Comparison of ENCODE assay signal across 8 cellular contexts in the genomic region with DNA sequence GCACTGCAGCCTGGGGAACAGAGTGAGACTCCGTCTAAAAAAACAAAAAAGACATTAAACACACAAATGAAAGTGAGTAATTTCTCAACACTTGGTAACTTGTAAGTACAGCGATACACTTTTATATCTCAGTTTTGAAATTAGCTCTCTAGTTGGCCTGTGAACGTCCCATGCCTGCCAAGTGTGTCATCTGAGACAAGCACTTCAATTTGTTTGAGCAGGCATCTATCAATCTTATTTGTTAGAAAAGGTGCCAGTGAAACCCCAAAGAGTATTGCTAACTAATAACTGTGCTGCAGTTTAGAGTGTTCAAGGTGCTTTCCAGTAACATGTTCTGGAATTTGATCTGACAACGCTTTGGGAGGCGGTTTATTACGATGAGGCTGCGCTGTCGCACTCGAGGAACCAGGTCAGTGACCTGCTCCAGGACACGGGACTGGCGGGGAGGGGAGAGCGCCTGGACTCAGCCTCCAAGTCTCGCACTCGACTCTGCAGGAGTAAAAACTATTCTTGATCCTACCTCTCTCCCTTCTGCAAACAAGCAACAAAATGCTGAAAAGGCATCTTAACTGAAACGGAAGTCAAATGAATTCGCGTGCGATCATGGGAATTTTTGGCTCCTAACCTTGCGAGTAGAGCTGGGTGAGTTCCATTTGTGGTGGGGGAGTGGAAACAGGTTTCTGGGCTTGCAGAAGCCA. TPM values are rescaled to one million over a fixed set of nuclear protein-coding genes. Genes with fewer than 3 reads are reported as not detected.
A peak's percentile ranks its signal among the peaks of the same experiment; 100 is the strongest.
DNase-seq lines count a peak whose midpoint lies in the region; ATAC-seq and TF ChIP-seq lines count a peak whose summit lies in the region.

No MANE protein-coding gene starts in this region.

- CTCF ChIA-PET in BJ (lab: Yijun Ruan, JAX) = interaction anchor here (0.9 kb wide), 1 partner anchor 55 kb away, joined by 5 read pairs; no protein-coding TSS in a partner anchor

- H3K4me1 Mint-ChIP-seq in endodermal cell = peaks cover 24% of the 10 kb centered on the region
- H3K4me1 Mint-ChIP-seq in mesothelial cell of epicardium = peaks cover 43% of the 10 kb centered on the region

- peak overlapping the region; percentile 92 for H3K4me3 ChIP-seq in BJ (ENCODE audit: low read depth, low read length)
- peak overlapping the region; percentile 52 for H3K4me3 ChIP-seq in HAP-1
- peak overlapping the region; percentile 87 for H3K4me3 ChIP-seq in SK-N-MC
- peak overlapping the region; percentile 94 for H3K4me3 ChIP-seq in endodermal cell (ENCODE audit: low read length)
- peak overlapping the region; percentile 88 to 94 for H3K4me3 ChIP-seq in testis

- DNase-seq in BJ (ENCODE audit: low read depth) = no peak
- peak in 1 of 2 experiments; percentile 8 for DNase-seq in HAP-1 (ENCODE audit: low spot score in 2 of 2)
- peak; percentile 32 for DNase-seq in SK-N-MC (ENCODE audit: low read depth, low spot score)
- DNase-seq in endodermal cell = no peak
- DNase-seq in mesothelial cell of epicardium (ENCODE audit: low spot score in 2 of 2, unreplicated experiment in 2 of 2) = peak in 1 of 2 experiments; percentile 40
- DNase-seq in testis = peak; percentile 72

- H3K4me1 ChIP-seq in HAP-1 (peaks cover 6% of the 10 kb centered on the region; the same call in 1 of the 2 replicates), endodermal cell (ENCODE audit: control insufficient read depth, insufficient read depth, low read length) (no peaks in the 10 kb centered on the region), testis (peaks cover 17% of the 10 kb centered on the region)

- H3K9ac ChIP-seq in SK-N-MC (ENCODE audit: insufficient read length) (peak overlapping the region; percentile 72), endodermal cell (ENCODE audit: extremely low read depth, low read length, poor library complexity, severe bottlenecking) (peak overlapping the region; percentile 76)

- no peaks in the 10 kb centered on the region for H3K27me3 Mint-ChIP-seq in endodermal cell (ENCODE audit: insufficient read depth)
- H3K27me3 Mint-ChIP-seq in mesothelial cell of epicardium (ENCODE audit: low read depth) = no peaks in the 10 kb centered on the region

- H3K27ac Mint-ChIP-seq in endodermal cell (peak overlapping the region; percentile 97), mesothelial cell of epicardium (peak overlapping the region; percentile 99)

- peak overlapping the region; percentile 92 for H3K4me3 Mint-ChIP-seq in endodermal cell
- H3K4me3 Mint-ChIP-seq in mesothelial cell of epicardium = peak overlapping the region; percentile 87

- no peaks in the 10 kb centered on the region for H3K9me3 Mint-ChIP-seq in endodermal cell
- H3K9me3 Mint-ChIP-seq in mesothelial cell of epicardium = no peaks in the 10 kb centered on the region

- no peaks in the 10 kb centered on the region for H3K27me3 ChIP-seq in BJ (ENCODE audit: control insufficient read depth, insufficient read depth, low read length)
- no peaks in the 10 kb centered on the region for H3K27me3 ChIP-seq in HAP-1 (ENCODE audit: low read depth)
- no peaks in the 10 kb centered on the region for H3K27me3 ChIP-seq in endodermal cell (ENCODE audit: control insufficient read depth, insufficient read depth, low read length, poor library complexity, severe bottlenecking)
- no peaks in the 10 kb centered on the region for H3K27me3 ChIP-seq in testis

- intact Hi-C loops in testis (cut with DNase I; ENCODE audit: low total_unique reads) = no loop called here

- no peak for TF ChIP-seq POLR2A in testis (IDR thresholded peaks at IDR 0.05)

- peaks cover 9% of the 10 kb centered on the region for H3K36me3 Mint-ChIP-seq in endodermal cell (ENCODE audit: low read depth)
- H3K36me3 Mint-ChIP-seq in mesothelial cell of epicardium = peaks cover 10% of the 10 kb centered on the region

- POLR2A ChIA-PET in BJ (lab: Charles Lee) = no interaction called here

- H3K36me3 ChIP-seq in BJ (ENCODE audit: control insufficient read depth, insufficient read depth, low read length) = no peaks in the 10 kb centered on the region
- H3K36me3 ChIP-seq in HAP-1 (replicated peaks) = no peaks in the 10 kb centered on the region
- H3K36me3 ChIP-seq in SK-N-MC (ENCODE audit: insufficient read depth, low read length) = peaks cover 19% of the 10 kb centered on the region
- H3K36me3 ChIP-seq in endodermal cell (ENCODE audit: control insufficient read depth, insufficient read depth, low read length) = peaks cover 17% of the 10 kb centered on the region
- no peaks in the 10 kb centered on the region for H3K36me3 ChIP-seq in testis (ENCODE audit: low read depth, missing control alignments)

- H3K9me3 ChIP-seq in HAP-1 = no peaks in the 10 kb centered on the region
- no peaks in the 10 kb centered on the region for H3K9me3 ChIP-seq in SK-N-MC (ENCODE audit: low read depth, low read length)
- no peaks in the 10 kb centered on the region for H3K9me3 ChIP-seq in endodermal cell (ENCODE audit: control insufficient read depth, low read length)
- no peaks in the 10 kb centered on the region for H3K9me3 ChIP-seq in testis

- 21 to 28% methylated on average over 13 to 19 of the region's 19 CpGs for WGBS in endodermal cell (ENCODE audit: insufficient coverage in 1 of 2, insufficient read length in 1 of 2), 2 experiments
- WGBS in testis, 2 donors = 6 to 9% methylated on average over 19 of the region's 19 CpGs

- ATAC-seq in HG03520 (IDR thresholded peaks at IDR 0.05; ENCODE audit: unreplicated experiment) = no peak
- no peak for ATAC-seq in GM18868 (IDR thresholded peaks at IDR 0.05; ENCODE audit: unreplicated experiment)

- peak overlapping the region; percentile 67; the same call in 1 of the 2 replicates for H3K27ac ChIP-seq in SK-N-MC
- H3K27ac ChIP-seq in endodermal cell (ENCODE audit: low read depth, low read length) = no peak overlapping the region
- H3K27ac ChIP-seq in testis = peak overlapping the region; percentile 92 to 96

- TF ChIP-seq CTCF in BJ (IDR thresholded peaks at IDR 0.05; ENCODE audit: insufficient read depth, low read depth, low read length) = no peak
- no peak for TF ChIP-seq CTCF in endodermal cell (conservative IDR thresholded peaks at IDR 0.05)
- no peak for TF ChIP-seq CTCF in mesothelial cell of epicardium (IDR thresholded peaks at IDR 0.05; ENCODE audit: unreplicated experiment)
- no peak for TF ChIP-seq CTCF in testis (IDR thresholded peaks at IDR 0.05)

- in situ Hi-C loops in HAP-1 (cut with MboI; ENCODE audit: low sequenced_read_pairs) = no loop called here

RNA-seq across cellular contexts. Expression of gene SPIN1, which starts 1.1 kb away (rescaled TPM):
- polyA plus RNA-seq in BJ (2011; rRNA removed) (53.4 and 93.5 TPM in 2 replicates), testis (ENCODE audit: insufficient read depth, low read depth, low replicate concordance) (93.7 TPM)
- 46.6 and 46.7 TPM in 2 replicates for polyA minus RNA-seq in BJ (2011; rRNA and poly(A)+ RNA removed)
- total RNA-seq in endodermal cell (100 to 1,000 TPM; 117 to 129 TPM), mesothelial cell of epicardium (181 to 194 TPM (median 187 TPM) in 3 replicates), testis (100 to 1,000 TPM; 119 to 139 TPM)
- 71.2 TPM for polyA plus RNA-seq in endodermal cell (2013, experiment 1 of 2)
- polyA plus RNA-seq in endodermal cell (2013, experiment 2 of 2) = 68.8 TPM

Comparison
In these comparisons a context has a peak if more than half of its experiments do, and no peak if none do; other contexts are left out.
1. DNase-seq: peak in SK-N-MC (single experiment) and testis (single experiment); none in BJ (single experiment) and endodermal cell (single experiment).
2. Peak in every context shown above with its lines, with median percentiles within 50 percentile points of each other: H3K4me3 ChIP-seq.